Comparison of ENCODE assay signal across 8 cellular contexts in the genomic region with DNA sequence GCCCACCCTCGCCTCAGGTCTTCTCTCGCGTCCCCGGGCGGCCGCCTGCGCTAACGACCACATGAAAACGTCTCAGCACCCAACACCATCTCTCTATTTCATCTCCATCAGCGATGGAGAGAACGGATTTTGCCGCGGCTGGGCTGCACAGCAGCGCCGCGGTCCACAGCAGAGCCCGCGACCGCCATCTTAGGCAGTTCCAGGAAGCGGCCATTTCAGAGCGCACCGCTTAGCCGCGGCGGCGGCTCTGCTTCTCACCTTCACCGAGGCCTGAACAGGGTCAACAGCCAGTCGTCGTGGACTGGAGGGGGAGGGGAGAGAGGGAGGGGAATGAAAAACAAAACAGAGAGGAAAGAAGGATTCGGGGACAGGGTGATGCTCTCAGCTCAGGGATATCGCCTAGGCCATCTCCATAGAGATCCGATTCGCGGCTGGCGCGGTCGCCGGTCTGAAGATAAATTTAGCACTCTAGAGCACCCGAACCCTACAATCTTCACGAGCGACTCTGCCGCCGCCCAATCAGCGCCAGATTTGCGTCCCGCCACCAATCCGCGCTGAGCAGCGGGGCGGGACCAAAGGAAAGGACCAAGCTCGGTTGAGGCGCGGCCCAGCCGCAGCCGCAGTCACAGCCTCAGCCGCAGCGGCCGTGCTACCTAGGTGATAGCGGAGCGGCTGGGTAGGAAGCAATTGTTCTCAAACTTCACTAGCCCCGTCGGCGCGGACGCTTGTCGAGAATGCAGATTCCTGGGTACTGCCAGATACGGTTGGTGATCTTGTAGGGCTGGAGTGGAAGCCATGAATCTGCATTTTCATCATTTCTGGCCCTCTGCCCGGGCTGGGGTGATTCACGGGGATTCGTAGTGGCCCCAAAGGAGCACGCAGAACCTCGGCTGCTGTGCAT. TPM values are rescaled to one million over a fixed set of nuclear protein-coding genes. Genes with fewer than 3 reads are reported as not detected.
A peak's percentile ranks its signal among the peaks of the same experiment; 100 is the strongest.
DNase-seq lines count a peak whose midpoint lies in the region; ATAC-seq, FAIRE-seq and TF ChIP-seq lines count a peak whose summit lies in the region.

Gene ZBED5 (minus strand): TSS at position 450 of the 901 bp plus-strand sequence. CDS start 3,108 bp downstream, outside the sequence.

- peak within 1 kb of the TSS; percentile 99 for H3K4me3 Mint-ChIP-seq in endothelial cell (ENCODE audit: unreplicated experiment)

- no peak for TF ChIP-seq CTCF in D721Med (IDR thresholded peaks at IDR 0.05; ENCODE audit: insufficient read depth, missing control alignments)
- no peak; the same call in 1 of the 2 replicates for TF ChIP-seq CTCF in OCI-LY3 (IDR thresholded peaks at IDR 0.05; ENCODE audit: low read depth, low read length)
- TF ChIP-seq CTCF in endothelial cell (IDR thresholded peaks at IDR 0.05; ENCODE audit: unreplicated experiment): no peak

- peak; percentile 37 for DNase-seq in D721Med (ENCODE audit: insufficient read length, low spot score)
- peak; percentile 92 for DNase-seq in HuH-7 (ENCODE audit: low spot score)
- peak; percentile 95 for DNase-seq in activated CD8-positive, alpha-beta memory T cell treated with anti-CD3 and anti-CD28 coated beads, Interleukin-2, amount 50 U/mL, for 48 hours
- peak; percentile 95 for DNase-seq in endothelial cell (ENCODE audit: low spot score)
- DNase-seq in midbrain (lab: John Stamatoyannopoulos, UW): peak; percentile 99
- peak; percentile 88 to 91 for DNase-seq in stimulated activated CD8-positive, alpha-beta memory T cell treated with anti-CD3 and anti-CD28 coated beads, Interleukin-2, amount 100 ng/mL, for 1 hour (ENCODE audit: low read depth in 2 of 2)

- H4K20me1 ChIP-seq in OCI-LY3 (ENCODE audit: insufficient read depth, low read length): no peaks in the 10 kb centered on the region

- peaks cover 4% of the 10 kb centered on the region for H3K27me3 Mint-ChIP-seq in endothelial cell (ENCODE audit: unreplicated experiment)

- H3K4me2 ChIP-seq in OCI-LY3 (ENCODE audit: low read length): peak within 1 kb of the TSS; percentile 96

- peaks cover 26% of the 10 kb centered on the region for H3K36me3 ChIP-seq in OCI-LY3 (replicated peaks; ENCODE audit: low read depth, low read length)

- H3K4me1 Mint-ChIP-seq in endothelial cell (ENCODE audit: unreplicated experiment): peaks cover 27% of the 10 kb centered on the region

- H3K27me3 ChIP-seq in OCI-LY3 (ENCODE audit: low read depth, low read length): no peaks in the 10 kb centered on the region

- no peaks in the 10 kb centered on the region for H3K9me3 ChIP-seq in OCI-LY3 (ENCODE audit: insufficient read depth, low read length)

- peak within 1 kb of the TSS; percentile 99 for H3K27ac Mint-ChIP-seq in endothelial cell (ENCODE audit: unreplicated experiment)

- peaks cover 12% of the 10 kb centered on the region for H3K36me3 Mint-ChIP-seq in endothelial cell (ENCODE audit: low read depth, unreplicated experiment)

- peak within 1 kb of the TSS; percentile 85 for H3K27ac ChIP-seq in OCI-LY3 (ENCODE audit: low read length)

- H3K9ac ChIP-seq in OCI-LY3 (ENCODE audit: low read length): peak within 1 kb of the TSS; percentile 97

- peaks cover 11% of the 10 kb centered on the region for H3K4me1 ChIP-seq in OCI-LY3 (ENCODE audit: low read length)

- no peaks in the 10 kb centered on the region for H3K9me3 Mint-ChIP-seq in endothelial cell (ENCODE audit: unreplicated experiment)

- ATAC-seq in GM21515 (IDR thresholded peaks at IDR 0.05; ENCODE audit: unreplicated experiment): peak; percentile 90

- H3K4me3 ChIP-seq in OCI-LY3 (ENCODE audit: low read length): peak within 1 kb of the TSS; percentile 90

- FAIRE-seq in D721Med (lab: Jason Lieb, UNC): no peak

- H3K79me2 ChIP-seq in OCI-LY3 (ENCODE audit: low read length): peaks cover 61% of the 10 kb centered on the region

- peak within 1 kb of the TSS; percentile 88 for H2AFZ ChIP-seq in OCI-LY3 (ENCODE audit: low read depth, low read length)

RNA-seq across cellular contexts. Expression of gene ZBED5, which starts in this region (rescaled TPM):
- 55.0 TPM for total RNA-seq in endothelial cell (ENCODE audit: unreplicated experiment)

Comparison
In these comparisons a context has a peak if more than half of its experiments do, and no peak if none do; other contexts are left out.
1. Peak in every context shown above with its lines: DNase-seq, ATAC-seq, H3K4me3 ChIP-seq and H3K27ac ChIP-seq.
2. DNase-seq: peak in every context shown above with its lines; median percentile 99 in midbrain; 95 in activated CD8-positive, alpha-beta memory T cell treated with anti-CD3 and anti-CD28 coated beads, Interleukin-2, amount 50 U/mL, for 48 hours; 95 in endothelial cell; 92 in HuH-7; 90 in stimulated activated CD8-positive, alpha-beta memory T cell treated with anti-CD3 and anti-CD28 coated beads, Interleukin-2, amount 100 ng/mL, for 1 hour; 37 in D721Med.